In genomic region chr1:84690397-84691138, GRCh38 we compare ENCODE assay signal across 1 cellular context.
TF ChIP-seq lines count a peak whose summit lies in the region.

Gene SSX2IP, minus strand, starts transcription at chr1:84690461. Its CDS starts 19,242 bp downstream, at chr1:84671219.

TF ChIP-seq in HEK293, 187 proteins besides CTCF, POLR2A, EP300 and RAD21 (continued from another document and continues in another):
- no peak for TF ChIP-seq ELK4 (IDR thresholded peaks at IDR 0.05; ENCODE audit: borderline replicate concordance, low read depth, low read length)
- TF ChIP-seq ZNF280C (tag by site-specific recombination; IDR thresholded peaks at IDR 0.05) = no peak
- TF ChIP-seq ZNF76 (tag by site-specific recombination; IDR thresholded peaks at IDR 0.05; ENCODE audit: borderline replicate concordance, low read depth) = peak; percentile 41; the same call in 1 of the 2 replicates
- peak; percentile 47; the same call in 1 of the 2 replicates for TF ChIP-seq ZNF394 (tag by site-specific recombination; IDR thresholded peaks at IDR 0.05; ENCODE audit: borderline replicate concordance)
- peak; percentile 63; the same call in 1 of the 2 replicates for TF ChIP-seq ZNF324 (tag by site-specific recombination; IDR thresholded peaks at IDR 0.05)
- no peak for TF ChIP-seq ZNF221 (tag by site-specific recombination; IDR thresholded peaks at IDR 0.05; ENCODE audit: borderline replicate concordance)
- TF ChIP-seq ZFP69B (tag by site-specific recombination; IDR thresholded peaks at IDR 0.05) = 0 out of 2 replicates have a peak, but pooled peaks have one; percentile 20
- TF ChIP-seq ZNF473 (tag by site-specific recombination; IDR thresholded peaks at IDR 0.05) = no peak
- peak; percentile 86 for TF ChIP-seq ZEB2 (tag by site-specific recombination; IDR thresholded peaks at IDR 0.05)
- TF ChIP-seq ZSCAN16 (tag by site-specific recombination; IDR thresholded peaks at IDR 0.05) = 0 out of 2 replicates have a peak, but pooled peaks have one; percentile 20
- peak; percentile 83; the same call in 1 of the 2 replicates for TF ChIP-seq KLF17 (tag by site-specific recombination; IDR thresholded peaks at IDR 0.05)
- no peak for TF ChIP-seq ZNF792 (tag by site-specific recombination; IDR thresholded peaks at IDR 0.05)
- peak; percentile 70 for TF ChIP-seq ZNF2 (tag by site-specific recombination; IDR thresholded peaks at IDR 0.05)
- TF ChIP-seq SCRT1 (tag by site-specific recombination; IDR thresholded peaks at IDR 0.05; ENCODE audit: borderline replicate concordance) = peak; percentile 98
- no peak for TF ChIP-seq ZNF521 (tag by site-specific recombination; IDR thresholded peaks at IDR 0.05)
- no peak for TF ChIP-seq ZNF26 (tag by site-specific recombination; IDR thresholded peaks at IDR 0.05)
- no peak for TF ChIP-seq PRDM2 (tag by site-specific recombination; IDR thresholded peaks at IDR 0.05; ENCODE audit: borderline replicate concordance)
- TF ChIP-seq ZBTB8A (tag by site-specific recombination; IDR thresholded peaks at IDR 0.05) = peak; percentile 96
- TF ChIP-seq SP2 (tag by site-specific recombination; IDR thresholded peaks at IDR 0.05) = peak; percentile 67
- TF ChIP-seq ZNF266 (tag by site-specific recombination; IDR thresholded peaks at IDR 0.05; ENCODE audit: low read depth) = no peak
- TF ChIP-seq AEBP2 (tag by site-specific recombination; IDR thresholded peaks at IDR 0.05; ENCODE audit: borderline replicate concordance) = no peak
- peak; percentile 29; the same call in 1 of the 2 replicates for TF ChIP-seq ZNF610 (tag by site-specific recombination; IDR thresholded peaks at IDR 0.05; ENCODE audit: borderline replicate concordance)
- TF ChIP-seq ZNF501 (tag by site-specific recombination; IDR thresholded peaks at IDR 0.05) = peak; percentile 75; the same call in 1 of the 2 replicates
- no peak for TF ChIP-seq ZNF544 (tag by site-specific recombination; IDR thresholded peaks at IDR 0.05)
- TF ChIP-seq ZBTB44 (tag by site-specific recombination; IDR thresholded peaks at IDR 0.05) = peak; percentile 97
- peak; percentile 58; the same call in 1 of the 2 replicates for TF ChIP-seq ZSCAN30 (tag by site-specific recombination; IDR thresholded peaks at IDR 0.05)
- TF ChIP-seq ZSCAN5A (tag by site-specific recombination; IDR thresholded peaks at IDR 0.05) = no peak
- no peak for TF ChIP-seq ZBTB21 (tag by site-specific recombination; IDR thresholded peaks at IDR 0.05)
- TF ChIP-seq ZNF112 (tag by site-specific recombination; IDR thresholded peaks at IDR 0.05) = no peak
- TF ChIP-seq ZBTB6 (tag by site-specific recombination; IDR thresholded peaks at IDR 0.05) = no peak
- TF ChIP-seq ZNF704 (tag by site-specific recombination; IDR thresholded peaks at IDR 0.05) = no peak
